9 cellular contexts compared by ENCODE assay signal in the genomic region with DNA sequence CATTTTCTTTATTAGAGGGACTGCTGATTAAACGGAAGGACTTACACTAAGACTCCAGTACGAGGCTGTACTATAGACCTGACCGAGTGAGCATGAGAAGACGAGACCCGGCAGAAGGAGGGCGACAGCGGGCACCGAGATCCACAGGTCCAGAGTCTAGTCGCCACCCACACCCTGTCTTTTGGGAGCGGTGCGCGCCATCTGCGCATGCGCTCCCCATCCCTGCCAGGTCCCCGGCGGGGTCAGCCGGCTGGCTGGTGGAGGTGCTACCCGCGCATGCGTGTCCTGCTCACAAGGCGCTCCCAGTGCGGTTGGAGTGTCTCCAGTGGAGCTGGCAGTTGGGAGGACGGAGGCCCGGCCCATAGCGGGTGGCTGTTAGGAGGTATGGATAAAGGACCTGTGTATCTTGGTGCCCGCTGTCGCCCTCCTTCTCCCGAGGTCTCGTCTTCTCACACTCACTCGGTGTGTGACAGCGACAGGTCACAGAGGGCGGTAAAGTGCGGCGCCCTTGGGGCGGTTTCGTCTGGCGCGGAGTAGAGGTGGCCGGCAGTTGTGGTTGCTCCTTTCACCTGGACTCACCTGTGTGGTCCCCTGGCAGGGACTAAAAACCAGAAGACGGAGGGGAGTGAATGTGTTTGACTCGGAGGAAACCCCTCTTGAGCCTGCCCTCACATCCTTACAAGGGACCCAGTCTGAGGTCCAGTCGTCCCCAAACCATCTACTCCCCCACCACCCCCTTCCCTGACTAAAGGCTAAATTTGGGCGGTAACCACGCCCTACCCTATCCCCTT. TPM values are rescaled to one million over a fixed set of nuclear protein-coding genes. Genes with fewer than 3 reads are reported as not detected.
DNase-seq lines count a peak whose midpoint lies in the region; ATAC-seq and TF ChIP-seq lines count a peak whose summit lies in the region.
"Had no signal": no experiment of that assay in that cellular context is flagged by ENCODE, and none has a peak within 500 bp of the region (broad histone marks: within the 10 kb centered on the region; RNA-seq: fewer than 3 reads in every experiment).

No MANE protein-coding gene starts in this region.

- no peak overlapping the region for H3K18ac ChIP-seq in neuronal stem cell (ENCODE audit: low read length)

- peak overlapping the region; percentile 45 to 61 for H3K4me3 ChIP-seq in foreskin fibroblast (ENCODE audit: low read depth in 1 of 2, low read length in 2 of 2)
- H3K4me3 ChIP-seq in neuronal stem cell (ENCODE audit: low read length in 2 of 2): peak overlapping the region in 1 of 2 donors; percentile 76
- H3K4me3 ChIP-seq in subcutaneous abdominal adipose tissue (ENCODE audit: low read depth in 1 of 5, low read length in 5 of 5): peak overlapping the region; percentile 53 to 70 (median 59)

- no peak overlapping the region for H2AK5ac ChIP-seq in neuronal stem cell (ENCODE audit: low read depth, low read length)

- H3K27ac ChIP-seq in neuronal stem cell (replicated peaks; ENCODE audit: low read length) (no peak overlapping the region), subcutaneous abdominal adipose tissue (ENCODE audit: low read depth, low read length) (no peak overlapping the region)
- H3K27ac ChIP-seq: VCaP had no signal

- no peaks in the 10 kb centered on the region for H3K9me3 ChIP-seq in neuronal stem cell (replicated peaks in 1 of 2; ENCODE audit: control insufficient read depth in 2 of 2, insufficient read depth in 1 of 2, low read depth in 1 of 2, low read length in 2 of 2)
- H3K9me3 ChIP-seq in subcutaneous abdominal adipose tissue (ENCODE audit: control insufficient read depth in 5 of 5, low read length in 5 of 5): no peaks in the 10 kb centered on the region

- no peak overlapping the region for H4K91ac ChIP-seq in neuronal stem cell (ENCODE audit: low read depth, low read length, poor library complexity)

- no CpG with 5 or more reads among the region's 44 CpGs for WGBS in neuronal stem cell (ENCODE audit: extremely low coverage in 2 of 2, insufficient read length in 2 of 2, insufficient replicate concordance in 1 of 2), 2 donors

- H3K23ac ChIP-seq in neuronal stem cell (ENCODE audit: low read depth, low read length, poor library complexity): no peak overlapping the region

- H3K9ac ChIP-seq in neuronal stem cell (ENCODE audit: low read depth, low read length, poor library complexity) (no peak overlapping the region), subcutaneous abdominal adipose tissue (ENCODE audit: low read length in 5 of 5) (peak overlapping the region in 3 of 5 donors; percentile 26 to 39 (median 35))

- no peaks in the 10 kb centered on the region for H3K79me1 ChIP-seq in neuronal stem cell (ENCODE audit: low read depth, low read length)

- DNase-seq in COR-L47 (lab: John Stamatoyannopoulos, UW): peak; percentile 79
- peak; percentile 24 to 38 for DNase-seq in Kasumi-1 (lab: John Stamatoyannopoulos, UW)
- peak; percentile 91 for DNase-seq in RPMI8226
- DNase-seq in activated gamma-delta T cell treated with Interleukin-2 at 50 U/mL for 16 hours: peak; percentile 64
- DNase-seq in foreskin fibroblast: peak; percentile 52 to 89
- DNase-seq in neuronal stem cell (ENCODE audit: low spot score): peak; percentile 66

- TF ChIP-seq CTCF in foreskin fibroblast (IDR thresholded peaks at IDR 0.05; ENCODE audit: low read depth, low read length): no peak

- H3K4ac ChIP-seq in neuronal stem cell (ENCODE audit: low read length): no peak overlapping the region

- H4K8ac ChIP-seq in neuronal stem cell (ENCODE audit: low read depth, low read length): no peak overlapping the region

- no peak overlapping the region for H2BK12ac ChIP-seq in neuronal stem cell (ENCODE audit: low read length)

- H2BK5ac ChIP-seq in neuronal stem cell (ENCODE audit: low read length): no peak overlapping the region

- no peak overlapping the region for H3K14ac ChIP-seq in neuronal stem cell (ENCODE audit: low read length)

- H3K4me1 ChIP-seq in neuronal stem cell (ENCODE audit: control insufficient read depth in 2 of 2, insufficient read depth in 1 of 2, low read depth in 1 of 2, low read length in 2 of 2): no peaks in the 10 kb centered on the region
- peaks cover 0 to 22% (median 21%) of the 10 kb centered on the region in 5 donors for H3K4me1 ChIP-seq in subcutaneous abdominal adipose tissue (ENCODE audit: control insufficient read depth in 5 of 5, insufficient read depth in 5 of 5, low read length in 5 of 5)

- H3K4me2 ChIP-seq in neuronal stem cell (ENCODE audit: insufficient read depth, low read length, poor library complexity, severe bottlenecking): peak overlapping the region; percentile 45

- no peaks in the 10 kb centered on the region for H3K36me3 ChIP-seq in neuronal stem cell (replicated peaks in 1 of 2; ENCODE audit: control insufficient read depth in 2 of 2, insufficient read depth in 2 of 2, low read length in 2 of 2)
- H3K36me3 ChIP-seq in subcutaneous abdominal adipose tissue (ENCODE audit: control insufficient read depth in 5 of 5, insufficient read depth in 5 of 5, low read length in 5 of 5): no peaks in the 10 kb centered on the region

- H2AFZ ChIP-seq in neuronal stem cell (ENCODE audit: low read length): no peak overlapping the region

- H2BK15ac ChIP-seq in neuronal stem cell (ENCODE audit: low read length): no peak overlapping the region

- H3K27me3 ChIP-seq in neuronal stem cell (ENCODE audit: control insufficient read depth in 3 of 3, insufficient read depth in 3 of 3, low read depth in 1 of 3, low read length in 3 of 3) (peaks cover 0 to 21% (median 6%) of the 10 kb centered on the region in 3 experiments), subcutaneous abdominal adipose tissue (ENCODE audit: control insufficient read depth in 5 of 5, insufficient read depth in 4 of 5, low read length in 5 of 5) (peaks cover 5 to 31% (median 23%) of the 10 kb centered on the region in 5 donors)

- no peak overlapping the region for H2BK120ac ChIP-seq in neuronal stem cell (ENCODE audit: low read depth, low read length)

- peak; percentile 50 for ATAC-seq in GM21529 (IDR thresholded peaks at IDR 0.05; ENCODE audit: unreplicated experiment)

RNA-seq across cellular contexts. Expression of a gene that starts 7.6 kb away (rescaled TPM):
- polyA plus RNA-seq in neuronal stem cell (2013, experiment 1 of 2): 67.7 TPM
- polyA plus RNA-seq in neuronal stem cell (2013, experiment 2 of 2): 68.1 TPM

RNA-seq across cellular contexts. Expression of a gene that starts 19.1 kb away (rescaled TPM):
- 1.5 TPM for polyA plus RNA-seq in neuronal stem cell (2013, experiment 1 of 2)
- polyA plus RNA-seq in neuronal stem cell (2013, experiment 2 of 2): 1.5 TPM

RNA-seq across cellular contexts. Expression of a gene that starts 19.3 kb away (rescaled TPM):
- polyA plus RNA-seq in neuronal stem cell (2013, experiment 1 of 2): 53.4 TPM
- polyA plus RNA-seq in neuronal stem cell (2013, experiment 2 of 2): 50.4 TPM

Comparison
In these comparisons a context has a peak if more than half of its experiments do, and no peak if none do; other contexts are left out.
1. DNase-seq: peak in every context shown above with its lines; median percentile 91 in RPMI8226; 79 in COR-L47; 70 in foreskin fibroblast; 66 in neuronal stem cell; 64 in activated gamma-delta T cell treated with Interleukin-2 at 50 U/mL for 16 hours; 31 in Kasumi-1.